ENCODE assay signal across 9 cellular contexts in the genomic region with DNA sequence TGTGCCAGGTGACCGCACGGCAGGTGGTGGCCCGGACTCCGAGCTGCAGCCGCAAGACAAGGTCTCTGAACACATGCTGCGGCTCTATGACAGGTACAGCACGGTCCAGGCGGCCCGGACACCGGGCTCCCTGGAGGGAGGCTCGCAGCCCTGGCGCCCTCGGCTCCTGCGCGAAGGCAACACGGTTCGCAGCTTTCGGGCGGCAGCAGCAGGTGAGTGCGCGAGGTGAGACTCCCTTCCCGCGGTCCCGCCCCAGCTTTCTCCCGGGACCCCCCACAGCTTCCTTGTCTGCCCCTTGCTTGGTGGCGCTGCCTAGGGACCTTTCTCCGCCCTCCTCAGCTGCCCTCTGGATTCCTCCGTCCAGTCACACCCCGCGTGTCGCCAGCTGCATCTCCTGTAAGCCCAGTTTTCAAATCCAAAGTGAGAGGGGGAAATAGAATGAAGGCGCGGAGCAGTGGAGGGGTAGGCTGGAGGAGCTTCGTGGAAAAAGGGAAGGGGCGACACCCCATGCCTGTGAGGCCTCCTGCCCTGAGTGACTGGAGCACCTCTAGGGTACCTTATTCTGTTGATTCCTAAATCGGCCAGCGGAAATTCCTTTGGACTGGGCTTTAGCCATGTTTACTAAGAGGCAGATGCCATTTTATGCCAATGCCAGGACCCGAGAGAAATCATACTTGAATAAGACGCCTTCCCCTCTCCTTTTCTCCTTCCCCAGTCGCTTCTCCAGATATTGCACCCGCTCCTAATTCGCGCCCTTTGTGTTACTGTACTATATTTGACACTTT. TPM values are rescaled to one million over a fixed set of nuclear protein-coding genes. Genes with fewer than 3 reads are reported as not detected.
DNase-seq lines count a peak whose midpoint lies in the region; ATAC-seq and TF ChIP-seq lines count a peak whose summit lies in the region.
"Had no signal": no experiment of that assay in that cellular context is flagged by ENCODE, and none has a peak within 500 bp of the region (broad histone marks: within the 10 kb centered on the region; RNA-seq: fewer than 3 reads in every experiment).

No MANE protein-coding gene starts in this region.

- H3K4me3 ChIP-seq in heart right ventricle = peak overlapping the region in 8 of 10 donors; percentile 18 to 46 (median 38)
- H3K4me3 ChIP-seq in right atrium auricular region = peak overlapping the region in 1 of 2 donors; percentile 42
- H3K4me3 ChIP-seq in ascending aorta = peak overlapping the region; percentile 45 to 55
- H3K4me3 ChIP-seq in vagina = peak overlapping the region; percentile 8 to 20

- CTCF ChIA-PET in RWPE1 (lab: Yijun Ruan, JAX) = interaction anchor here (0.6 to 2.0 kb wide), 4 partner anchors 8 to 527 kb away, joined by 3 to 6 read pairs (median 4); no protein-coding TSS in a partner anchor

- H3K36me3 Mint-ChIP-seq in mesothelial cell of epicardium = no peaks in the 10 kb centered on the region

- TF ChIP-seq CTCF in heart right ventricle (IDR thresholded peaks at IDR 0.05) = no peak
- no peak for TF ChIP-seq CTCF in right atrium auricular region (IDR thresholded peaks at IDR 0.05)
- no peak for TF ChIP-seq CTCF in ascending aorta (IDR thresholded peaks at IDR 0.05)
- no peak for TF ChIP-seq CTCF in mesothelial cell of epicardium (IDR thresholded peaks at IDR 0.05; ENCODE audit: unreplicated experiment)
- TF ChIP-seq CTCF in vagina (IDR thresholded peaks at IDR 0.05) = no peak
- TF ChIP-seq CTCF in RWPE1 (conservative IDR thresholded peaks at IDR 0.05; ENCODE audit: low read depth) = no peak

- peak overlapping the region; percentile 68 for H3K4me3 Mint-ChIP-seq in mesothelial cell of epicardium

- H3K27me3 ChIP-seq in heart right ventricle = peaks cover 5 to 88% (median 73%) of the 10 kb centered on the region in 7 donors
- H3K27me3 ChIP-seq in right atrium auricular region = peaks cover 0 to 13% of the 10 kb centered on the region in 2 donors
- H3K27me3 ChIP-seq in ascending aorta = no peaks in the 10 kb centered on the region
- H3K27me3 ChIP-seq in vagina = no peaks in the 10 kb centered on the region

- DNase-seq in heart right ventricle (no peak), right atrium auricular region (ENCODE audit: low spot score) (no peak), ascending aorta (ENCODE audit: low spot score in 2 of 2) (no peak), mesothelial cell of epicardium (ENCODE audit: low spot score in 2 of 2, unreplicated experiment in 2 of 2) (no peak), vagina (ENCODE audit: extremely low spot score in 2 of 2) (no peak), RWPE1 (ENCODE audit: low spot score) (no peak)
- DNase-seq: effector CD4-positive, alpha-beta T cell had no signal

- H3K27ac Mint-ChIP-seq in mesothelial cell of epicardium = no peak overlapping the region

- POLR2A ChIA-PET in RWPE1 (lab: Yijun Ruan, JAX; ENCODE audit: low non-redundant PET) = no interaction called here

- TF ChIP-seq POLR2A in vagina (IDR thresholded peaks at IDR 0.05) = no peak

- H3K27me3 Mint-ChIP-seq in mesothelial cell of epicardium (ENCODE audit: low read depth) = peaks cover 98% of the 10 kb centered on the region

- no peaks in the 10 kb centered on the region for H3K9me3 Mint-ChIP-seq in mesothelial cell of epicardium

- H3K9me3 ChIP-seq in heart right ventricle (no peaks in the 10 kb centered on the region), right atrium auricular region (no peaks in the 10 kb centered on the region), ascending aorta (no peaks in the 10 kb centered on the region), vagina (no peaks in the 10 kb centered on the region)

- no peaks in the 10 kb centered on the region for H3K36me3 ChIP-seq in heart right ventricle
- H3K36me3 ChIP-seq in right atrium auricular region = no peaks in the 10 kb centered on the region
- H3K36me3 ChIP-seq in ascending aorta = no peaks in the 10 kb centered on the region
- H3K36me3 ChIP-seq in vagina = no peaks in the 10 kb centered on the region

- H3K4me1 Mint-ChIP-seq in mesothelial cell of epicardium = peaks cover 24% of the 10 kb centered on the region

- intact Hi-C loops in heart right ventricle (cut with DNase I) = loop anchor here in 1 of 10 donors (10.0 kb wide), 1 partner anchor 667 kb away; no protein-coding TSS in a partner anchor
- intact Hi-C loops in ascending aorta (cut with DNase I) = no loop called here
- intact Hi-C loops in vagina (cut with DNase I) = no loop called here

- H3K4me1 ChIP-seq in heart right ventricle = peaks cover 0 to 20% (median 10%) of the 10 kb centered on the region in 9 donors
- H3K4me1 ChIP-seq in right atrium auricular region = peaks cover 0 to 14% of the 10 kb centered on the region in 2 donors
- peaks cover 0 to 8% of the 10 kb centered on the region in 2 donors for H3K4me1 ChIP-seq in ascending aorta
- H3K4me1 ChIP-seq in vagina = peaks cover 15% of the 10 kb centered on the region

- 3 to 4% methylated on average over 41 to 43 of the region's 43 CpGs for WGBS in heart right ventricle, 2 donors

- ATAC-seq in heart right ventricle (peak in 1 of 8 donors; percentile 22), HG03521 (IDR thresholded peaks at IDR 0.05; ENCODE audit: unreplicated experiment) (no peak), GM18870 (IDR thresholded peaks at IDR 0.05; ENCODE audit: unreplicated experiment) (no peak)

- H3K27ac ChIP-seq in heart right ventricle (no peak overlapping the region), right atrium auricular region (no peak overlapping the region), ascending aorta (no peak overlapping the region), vagina (no peak overlapping the region), RWPE1 (no peak overlapping the region)

RNA-seq across cellular contexts. Expression of gene BMP3, which starts 1.1 kb away (rescaled TPM):
- total RNA-seq in heart right ventricle (under 1 TPM in 1 of 10 donors, not detected in 9; 0.12 TPM), right atrium auricular region (under 1 TPM; 0.08 to 0.52 TPM), ascending aorta (not detected), mesothelial cell of epicardium (0.07 TPM in 2 of 3 replicates, not detected in the other), vagina (0.25 TPM)
- polyA plus RNA-seq in heart right ventricle = not detected
